In the genomic region with DNA sequence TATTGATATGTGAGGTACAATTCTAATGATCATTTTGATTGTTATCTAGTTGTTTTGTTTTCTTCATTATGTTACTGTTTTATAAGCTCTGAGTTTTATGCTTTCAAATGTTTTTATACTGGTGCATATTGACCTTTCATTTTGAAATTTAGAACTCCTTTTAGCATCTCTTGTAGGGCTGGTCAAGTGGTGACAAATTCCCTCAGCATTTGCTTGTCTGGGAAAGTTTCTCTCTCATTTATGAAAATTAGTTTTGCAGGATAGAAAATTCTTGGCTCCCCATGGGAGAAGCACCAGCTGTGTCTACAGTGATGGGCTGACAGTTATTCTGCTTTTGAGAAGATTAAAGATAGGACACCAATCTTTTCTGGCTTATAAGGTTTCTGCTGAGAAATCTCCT, we compare ENCODE assay signal across 22 cellular contexts.
"Had no signal": no experiment of that assay in that cellular context is flagged by ENCODE, and none has a peak within 500 bp of the region (broad histone marks: within the 10 kb centered on the region; RNA-seq: fewer than 3 reads in every experiment).

No MANE protein-coding gene starts in this region.

- H3K79me2 ChIP-seq: hepatocyte had no signal

- H3K9ac ChIP-seq: neural progenitor cell had no signal

- H3K36me3 ChIP-seq: brain microvascular endothelial cell, lower lobe of right lung, thoracic aorta, vagina had no signal

- H3K27ac ChIP-seq: brain microvascular endothelial cell, hepatocyte, lower lobe of right lung, neural progenitor cell, thoracic aorta, vagina had no signal

- ATAC-seq: effector memory CD8-positive, alpha-beta T cell; left lobe of liver; lower lobe of right lung; naive thymus-derived CD8-positive, alpha-beta T cell; stimulated activated naive B cell treated with anti-CD40 and anti-IgM and Interleukin-4, amounts not matched to agents 10 μg/mL and 1 μg/mL and 100 μg/mL, for 72 hours had no signal

- H3K4me1 ChIP-seq: lower lobe of right lung, neural progenitor cell, vagina had no signal

- H2AFZ ChIP-seq: hepatocyte, neural progenitor cell had no signal

- H3K4me2 ChIP-seq: hepatocyte, neural progenitor cell had no signal

- H3K27me3 ChIP-seq: brain microvascular endothelial cell, hepatocyte, neural progenitor cell, vagina had no signal

- H3K4me3 ChIP-seq: hepatocyte, lower lobe of right lung, neural progenitor cell, thoracic aorta, vagina had no signal

- DNase-seq: activated CD4-positive, alpha-beta T cell treated with anti-CD3 and anti-CD28 coated beads for 4 hours; activated CD4-positive, alpha-beta T cell treated with anti-CD3 and anti-CD28 coated beads, Interleukin-2, amount 50 U/mL, for 48 hours; activated CD4-positive, CD25-positive, alpha-beta regulatory T cell; activated naive CD4-positive, alpha-beta T cell treated with anti-CD3 and anti-CD28 coated beads, Interleukin-2, amount 10 ng/mL, durations not matched to agents 7 days and 5 days; activated T-cell treated with anti-CD3 and anti-CD28 coated beads, Interleukin-2, amount 50 U/mL, for 48 hours; anterior cingulate cortex; brain microvascular endothelial cell; central memory CD4-positive, alpha-beta T cell; effector memory CD8-positive, alpha-beta T cell; immature natural killer cell; lower lobe of right lung; naive thymus-derived CD8-positive, alpha-beta T cell; posterior cingulate gyrus; retina; stimulated activated CD4-positive, alpha-beta T cell treated with anti-CD3 and anti-CD28 coated beads, Interleukin-2, amount 100 ng/mL, for 48 hours; stimulated activated CD8-positive, alpha-beta memory T cell treated with anti-CD3 and anti-CD28 coated beads, Interleukin-4, amount 100 ng/mL, for 48 hours; stimulated activated naive B cell treated with anti-CD40 and anti-IgM and Interleukin-4, amounts not matched to agents 10 μg/mL and 1 μg/mL and 100 μg/mL, for 72 hours had no signal
